22 cellular contexts compared by ENCODE assay signal in genomic region chr10:69385454-69386350, GRCh38. TPM values are rescaled to one million over a fixed set of nuclear protein-coding genes. Genes with fewer than 3 reads are reported as not detected.
DNase-seq lines count a peak whose midpoint lies in the region; ATAC-seq and TF ChIP-seq lines count a peak whose summit lies in the region.
"Had no signal": no experiment of that assay in that cellular context is flagged by ENCODE, and none has a peak within 500 bp of the region (broad histone marks: within the 10 kb centered on the region; RNA-seq: fewer than 3 reads in every experiment).

No MANE protein-coding gene starts in this region.

- H3K27ac Mint-ChIP-seq in CD8-positive, alpha-beta memory T cell, result peak overlapping the region in 6 of 8 donors; percentile 29 to 78 (median 46)
- peak overlapping the region; percentile 34 for H3K27ac Mint-ChIP-seq in T-helper 17 cell
- peak overlapping the region; percentile 43 for H3K27ac Mint-ChIP-seq in stimulated activated naive B cell treated with anti-CD40 and anti-IgM and Interleukin-4, amounts not matched to agents 10 μg/mL and 1 μg/mL and 100 μg/mL, for 72 hours
- H3K27ac Mint-ChIP-seq in stimulated activated naive CD8-positive, alpha-beta T cell treated with anti-CD3 and anti-CD28 coated beads, Interleukin-15, amount 100 ng/mL, for 72 hours, result peak overlapping the region in 1 of 2 donors; percentile 61
- H3K27ac Mint-ChIP-seq: B cell, nephron progenitor cell had no signal

- peaks cover 0 to 90% (median 23%) of the 10 kb centered on the region in 3 donors for H3K36me3 Mint-ChIP-seq in CD8-positive, alpha-beta memory T cell
- H3K36me3 Mint-ChIP-seq in T-helper 17 cell (ENCODE audit: low read depth), result peaks cover 7% of the 10 kb centered on the region
- peaks cover 53 to 78% of the 10 kb centered on the region in 2 donors for H3K36me3 Mint-ChIP-seq in stimulated activated naive B cell treated with anti-CD40 and anti-IgM and Interleukin-4, amounts not matched to agents 10 μg/mL and 1 μg/mL and 100 μg/mL, for 72 hours

- H3K27me3 Mint-ChIP-seq in CD8-positive, alpha-beta memory T cell, result no peaks in the 10 kb centered on the region
- H3K27me3 Mint-ChIP-seq in T-helper 17 cell, result no peaks in the 10 kb centered on the region
- H3K27me3 Mint-ChIP-seq in stimulated activated naive B cell treated with anti-CD40 and anti-IgM and Interleukin-4, amounts not matched to agents 10 μg/mL and 1 μg/mL and 100 μg/mL, for 72 hours, result no peaks in the 10 kb centered on the region
- H3K27me3 Mint-ChIP-seq in stimulated activated naive CD8-positive, alpha-beta T cell treated with anti-CD3 and anti-CD28 coated beads, Interleukin-15, amount 100 ng/mL, for 72 hours, result no peaks in the 10 kb centered on the region
- H3K27me3 Mint-ChIP-seq: B cell had no signal

- H3K4me3 Mint-ChIP-seq in CD8-positive, alpha-beta memory T cell, result no peak overlapping the region
- no peak overlapping the region for H3K4me3 Mint-ChIP-seq in T-helper 17 cell
- no peak overlapping the region for H3K4me3 Mint-ChIP-seq in stimulated activated naive B cell treated with anti-CD40 and anti-IgM and Interleukin-4, amounts not matched to agents 10 μg/mL and 1 μg/mL and 100 μg/mL, for 72 hours
- no peak overlapping the region for H3K4me3 Mint-ChIP-seq in stimulated activated naive CD8-positive, alpha-beta T cell treated with anti-CD3 and anti-CD28 coated beads, Interleukin-15, amount 100 ng/mL, for 72 hours
- H3K4me3 Mint-ChIP-seq: B cell, nephron progenitor cell had no signal

- POLR2A ChIA-PET in CD8-positive, alpha-beta memory T cell (lab: Charles Lee), result no interaction called here

- H3K4me3 ChIP-seq in CD8-positive, alpha-beta memory T cell (ENCODE audit: low read length), result no peak overlapping the region
- H3K4me3 ChIP-seq in hepatocyte, result no peak overlapping the region
- H3K4me3 ChIP-seq: gastroesophageal sphincter, SJSA1 had no signal

- no peak overlapping the region for H2AFZ ChIP-seq in hepatocyte

- CTCF ChIA-PET in CD8-positive, alpha-beta memory T cell (lab: Charles Lee), result no interaction called here

- no peak overlapping the region for H3K4me2 ChIP-seq in hepatocyte

- H3K27me3 ChIP-seq in CD8-positive, alpha-beta memory T cell (ENCODE audit: insufficient read depth, low read length, poor library complexity, severe bottlenecking), result no peaks in the 10 kb centered on the region
- no peaks in the 10 kb centered on the region for H3K27me3 ChIP-seq in hepatocyte
- H3K27me3 ChIP-seq: gastroesophageal sphincter, SJSA1 had no signal

- no peak overlapping the region for H3K27ac ChIP-seq in CD8-positive, alpha-beta memory T cell (ENCODE audit: low read depth, low read length)
- H3K27ac ChIP-seq in hepatocyte, result peak overlapping the region; percentile 63
- H3K27ac ChIP-seq: gastroesophageal sphincter, SJSA1 had no signal

- no peaks in the 10 kb centered on the region for H4K20me1 ChIP-seq in hepatocyte (ENCODE audit: insufficient read depth, poor library complexity, severe bottlenecking)

- DNase-seq in CD8-positive, alpha-beta memory T cell, result no peak
- DNase-seq in T-helper 17 cell (no peak), hepatocyte (ENCODE audit: low spot score) (no peak), hippocampal formation (lab: John Stamatoyannopoulos, UW) (no peak), G401 (ENCODE audit: low spot score) (no peak)
- no peak for DNase-seq in stimulated activated naive B cell treated with anti-CD40 and anti-IgM and Interleukin-4, amounts not matched to agents 10 μg/mL and 1 μg/mL and 100 μg/mL, for 72 hours
- no peak for DNase-seq in stimulated activated naive CD8-positive, alpha-beta T cell treated with anti-CD3 and anti-CD28 coated beads, Interleukin-15, amount 100 ng/mL, for 72 hours
- DNase-seq: activated CD4-positive, alpha-beta T cell treated with anti-CD3 and anti-CD28 coated beads, Interleukin-2, amount 50 U/mL, for 1 hour; activated T-cell treated with anti-CD3 and anti-CD28 coated beads, Interleukin-2, amount 50 U/mL, for 48 hours; amygdala; cerebellar nuclear complex; DMS53; NCI-H1694 treated with DMSO at 0.1 percent for 48 hours; nephron progenitor cell; stimulated activated CD4-positive, alpha-beta T cell treated with anti-CD3 and anti-CD28 coated beads, Interleukin-15, amount 100 ng/mL, for 24 hours; T-helper 9 cell had no signal

- TF ChIP-seq CTCF in hepatocyte (IDR thresholded peaks at IDR 0.05; ENCODE audit: poor library complexity), result no peak

- H3K79me2 ChIP-seq in hepatocyte, result no peaks in the 10 kb centered on the region

- 74% methylated on average over 11 of the region's 11 CpGs for WGBS in hepatocyte (ENCODE audit: low lambda C conversion rate, missing lambda C conversion rate)

- no peak for ATAC-seq in T-helper 17 cell
- ATAC-seq in stimulated activated naive B cell treated with anti-CD40 and anti-IgM and Interleukin-4, amounts not matched to agents 10 μg/mL and 1 μg/mL and 100 μg/mL, for 72 hours (replicated peaks), result no peak
- ATAC-seq in GM21786 (IDR thresholded peaks at IDR 0.05; ENCODE audit: unreplicated experiment), result no peak
- ATAC-seq in stimulated activated naive CD8-positive, alpha-beta T cell treated with anti-CD3 and anti-CD28 coated beads, Interleukin-15, amount 100 ng/mL, for 72 hours, result no peak
- ATAC-seq: gastroesophageal sphincter, HCT116 had no signal

- no peaks in the 10 kb centered on the region for H3K9me3 ChIP-seq in CD8-positive, alpha-beta memory T cell (ENCODE audit: low read length)
- no peaks in the 10 kb centered on the region for H3K9me3 ChIP-seq in T-helper 17 cell (ENCODE audit: control insufficient read depth, low read length, poor library complexity, severe bottlenecking)
- no peaks in the 10 kb centered on the region for H3K9me3 ChIP-seq in hepatocyte (ENCODE audit: low read depth)
- H3K9me3 ChIP-seq: gastroesophageal sphincter, SJSA1 had no signal

- H3K4me1 Mint-ChIP-seq in CD8-positive, alpha-beta memory T cell, result peaks cover 0 to 3% (median 0%) of the 10 kb centered on the region in 3 donors
- H3K4me1 Mint-ChIP-seq in T-helper 17 cell, result peaks cover 7% of the 10 kb centered on the region
- peaks cover 3 to 13% of the 10 kb centered on the region in 2 donors for H3K4me1 Mint-ChIP-seq in stimulated activated naive B cell treated with anti-CD40 and anti-IgM and Interleukin-4, amounts not matched to agents 10 μg/mL and 1 μg/mL and 100 μg/mL, for 72 hours
- H3K4me1 Mint-ChIP-seq in stimulated activated naive CD8-positive, alpha-beta T cell treated with anti-CD3 and anti-CD28 coated beads, Interleukin-15, amount 100 ng/mL, for 72 hours, result peaks cover 6% of the 10 kb centered on the region

- peaks cover 7% of the 10 kb centered on the region for H3K4me1 ChIP-seq in CD8-positive, alpha-beta memory T cell (ENCODE audit: insufficient read depth, low read length)
- peaks cover 13% of the 10 kb centered on the region for H3K4me1 ChIP-seq in hepatocyte (ENCODE audit: insufficient read depth)

- no peaks in the 10 kb centered on the region for H3K9me3 Mint-ChIP-seq in CD8-positive, alpha-beta memory T cell
- no peaks in the 10 kb centered on the region for H3K9me3 Mint-ChIP-seq in stimulated activated naive B cell treated with anti-CD40 and anti-IgM and Interleukin-4, amounts not matched to agents 10 μg/mL and 1 μg/mL and 100 μg/mL, for 72 hours
- no peaks in the 10 kb centered on the region for H3K9me3 Mint-ChIP-seq in stimulated activated naive CD8-positive, alpha-beta T cell treated with anti-CD3 and anti-CD28 coated beads, Interleukin-15, amount 100 ng/mL, for 72 hours
- H3K9me3 Mint-ChIP-seq: nephron progenitor cell had no signal

- no peaks in the 10 kb centered on the region for H3K9me2 ChIP-seq in hepatocyte (replicated peaks; ENCODE audit: insufficient read depth)

- H3K36me3 ChIP-seq in CD8-positive, alpha-beta memory T cell (ENCODE audit: insufficient read depth, low read length), result peaks cover 53% of the 10 kb centered on the region
- H3K36me3 ChIP-seq in hepatocyte (replicated peaks; ENCODE audit: insufficient read depth, low read depth), result no peaks in the 10 kb centered on the region

- in situ Hi-C loops in G401 (cut with HindIII; ENCODE audit: low sequenced_read_pairs), result no loop called here

RNA-seq across cellular contexts. Expression of gene TACR2, which starts 31.0 kb away (rescaled TPM):
- total RNA-seq in CD8-positive, alpha-beta memory T cell, result not detected
- polyA plus RNA-seq in CD8-positive, alpha-beta memory T cell, result not detected
- total RNA-seq in T-helper 17 cell (not detected), hepatocyte (0.07 TPM in 1 of 2 replicates, not detected in the other)
- polyA plus RNA-seq in hepatocyte, result 0.63 TPM in 1 of 2 replicates, not detected in the other
- total RNA-seq in G401 (2014; rRNA removed; shearing (Covaris generic)), result not detected in 2 replicates
- total RNA-seq: B cell, NCI-H460, SJSA1 had no signal
